8 cellular contexts compared by ENCODE assay signal in the genomic region with DNA sequence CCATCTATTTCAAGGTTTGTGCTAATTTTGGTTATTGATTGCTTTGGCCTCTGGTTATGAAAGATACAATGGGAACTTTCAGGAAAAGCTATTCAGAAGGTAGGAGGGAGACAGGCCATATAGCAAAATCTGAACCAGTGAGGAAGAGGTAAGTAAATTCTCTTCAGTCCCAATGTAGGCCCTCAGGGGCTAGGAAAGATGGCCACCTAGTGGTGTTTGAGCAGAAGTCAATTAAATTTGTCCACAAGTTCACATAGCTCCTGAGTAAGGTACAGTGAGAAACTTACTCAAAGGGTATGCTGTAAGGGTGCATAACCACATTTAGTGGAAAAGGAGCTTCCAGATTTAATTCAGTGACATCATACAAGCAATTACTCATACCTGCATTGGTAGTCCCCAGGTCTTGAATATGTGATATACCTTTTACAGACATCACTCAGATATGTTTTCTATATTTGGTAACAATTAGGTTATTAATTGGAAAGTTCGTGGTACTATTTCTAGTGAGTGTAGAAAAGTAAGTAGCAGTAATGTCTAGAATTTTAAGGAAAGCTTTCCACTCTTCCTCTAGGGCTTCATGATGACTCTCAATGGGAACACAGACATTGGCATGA. TPM values are rescaled to one million over a fixed set of nuclear protein-coding genes. Genes with fewer than 3 reads are reported as not detected.
A peak's percentile ranks its signal among the peaks of the same experiment; 100 is the strongest.
DNase-seq lines count a peak whose midpoint lies in the region; FAIRE-seq and TF ChIP-seq lines count a peak whose summit lies in the region.

No MANE protein-coding gene starts in this region.

- H3K36me3 ChIP-seq in MG63 (no peaks in the 10 kb centered on the region), colonic mucosa (no peaks in the 10 kb centered on the region), liver (ENCODE audit: control insufficient read depth in 4 of 4, insufficient read depth in 3 of 4, low read depth in 1 of 4, low read length in 3 of 4) (no peaks in the 10 kb centered on the region)
- no peaks in the 10 kb centered on the region for H3K36me3 ChIP-seq in effector memory CD4-positive, alpha-beta T cell (ENCODE audit: control insufficient read depth, insufficient read depth, low read length)

- no peaks in the 10 kb centered on the region for H3K4me1 ChIP-seq in colonic mucosa
- no peaks in the 10 kb centered on the region for H3K4me1 ChIP-seq in liver (ENCODE audit: control insufficient read depth in 4 of 4, insufficient read depth in 4 of 4, low read length in 3 of 4)
- no peaks in the 10 kb centered on the region for H3K4me1 ChIP-seq in effector memory CD4-positive, alpha-beta T cell (ENCODE audit: control insufficient read depth, insufficient read depth, low read length, poor library complexity, severe bottlenecking)

- no peak for FAIRE-seq in RCC 7860 (lab: Jason Lieb, UNC)

- H3K9ac ChIP-seq in colonic mucosa (ENCODE audit: low read depth in 2 of 2, low read length in 2 of 2), result no peak overlapping the region
- H3K9ac ChIP-seq in liver (ENCODE audit: low read depth in 1 of 2, low read length in 2 of 2), result no peak overlapping the region

- peak; percentile 71 for TF ChIP-seq CTCF in GM12872 (IDR thresholded peaks at IDR 0.05; ENCODE audit: insufficient read depth, low read depth, low read length)
- peak; percentile 69 for TF ChIP-seq CTCF in colonic mucosa (IDR thresholded peaks at IDR 0.05)
- peak; percentile 86 for TF ChIP-seq CTCF in liver (IDR thresholded peaks at IDR 0.05; ENCODE audit: low read depth, low read length, missing input control)

- POLR2A ChIA-PET in HEK293T (lab: Yijun Ruan, JAX), result no interaction called here

- CTCF ChIA-PET in HEK293T (lab: Yijun Ruan, JAX), result interaction anchor here (0.6 to 2.3 kb wide), 9 partner anchors 19 to 262 kb away, joined by 3 to 7 read pairs (median 3); no protein-coding TSS in a partner anchor

- intact Hi-C loops in colonic mucosa (cut with DNase I), result loop anchor here (5.0 kb wide), 2 partner anchors 145 to 260 kb away; no protein-coding TSS in a partner anchor

- peak; percentile 100 for TF ChIP-seq RAD21 in liver (IDR thresholded peaks at IDR 0.05)

- H3K9me3 ChIP-seq in MG63 (no peaks in the 10 kb centered on the region), colonic mucosa (no peaks in the 10 kb centered on the region), liver (ENCODE audit: control insufficient read depth in 4 of 4, low read length in 3 of 4) (no peaks in the 10 kb centered on the region)
- H3K9me3 ChIP-seq in effector memory CD4-positive, alpha-beta T cell (ENCODE audit: control insufficient read depth, low read length), result no peaks in the 10 kb centered on the region

- H3K27ac ChIP-seq in colonic mucosa, result no peak overlapping the region
- no peak overlapping the region for H3K27ac ChIP-seq in liver (ENCODE audit: low read depth in 1 of 2, low read length in 2 of 2)
- H3K27ac ChIP-seq in effector memory CD4-positive, alpha-beta T cell (ENCODE audit: insufficient read depth, low read length, poor library complexity, severe bottlenecking), result no peak overlapping the region

- 76% methylated on average over 1 of the region's 1 CpG for WGBS in liver

- peak; percentile 60 for DNase-seq in ACHN
- DNase-seq in HEK293T (ENCODE audit: extremely low spot score), result peak; percentile 68
- DNase-seq in MG63, result peak; percentile 20
- peak; percentile 41 for DNase-seq in RCC 7860 (ENCODE audit: low spot score)
- DNase-seq in colonic mucosa, result peak; percentile 48
- DNase-seq in effector memory CD4-positive, alpha-beta T cell, result no peak

- in situ Hi-C loops in ACHN (cut with HindIII; ENCODE audit: low pct_ligation_motif_present, low pct_unique_long_range_greater_than_20kb, low sequenced_read_pairs), result no loop called here

- H3K27me3 ChIP-seq in MG63 (peaks cover 2% of the 10 kb centered on the region; the same call in 1 of the 2 replicates), colonic mucosa (no peaks in the 10 kb centered on the region), liver (ENCODE audit: control insufficient read depth in 4 of 4, insufficient read depth in 4 of 4, low read length in 3 of 4) (no peaks in the 10 kb centered on the region)
- H3K27me3 ChIP-seq in effector memory CD4-positive, alpha-beta T cell (replicated peaks; ENCODE audit: control insufficient read depth, insufficient read depth, low read length, poor library complexity, severe bottlenecking), result no peaks in the 10 kb centered on the region

- no peak overlapping the region for H3K4me3 ChIP-seq in MG63
- H3K4me3 ChIP-seq in colonic mucosa, result no peak overlapping the region
- H3K4me3 ChIP-seq in liver (ENCODE audit: low read depth in 1 of 3, low read length in 3 of 3), result no peak overlapping the region
- H3K4me3 ChIP-seq in effector memory CD4-positive, alpha-beta T cell (ENCODE audit: insufficient read depth, low read depth, low read length, poor library complexity, severe bottlenecking), result no peak overlapping the region

TF ChIP-seq in HEK293T, 16 proteins besides CTCF, POLR2A, EP300 and RAD21:
- TF ChIP-seq TARDBP (IDR thresholded peaks at IDR 0.05) (no peak), FOXA1 (IDR thresholded peaks at IDR 0.05) (no peak), L3MBTL2 (conservative IDR thresholded peaks at IDR 0.05) (no peak), LEF1 (IDR thresholded peaks at IDR 0.05; ENCODE audit: borderline replicate concordance) (no peak), ZNF384 (IDR thresholded peaks at IDR 0.05) (no peak)

TF ChIP-seq in liver, 16 proteins besides CTCF, POLR2A, EP300 and RAD21:
- TF ChIP-seq RXRA (IDR thresholded peaks at IDR 0.05) (no peak), GABPA (IDR thresholded peaks at IDR 0.05 in 1 of 2, conservative IDR thresholded peaks at IDR 0.05 in 1 of 2) (no peak), NR2F2 (IDR thresholded peaks at IDR 0.05) (no peak), HNF4G (IDR thresholded peaks at IDR 0.05) (no peak), FOXA1 (IDR thresholded peaks at IDR 0.05) (no peak), FOXA2 (IDR thresholded peaks at IDR 0.05) (no peak)
- TF ChIP-seq, protein P1, sequence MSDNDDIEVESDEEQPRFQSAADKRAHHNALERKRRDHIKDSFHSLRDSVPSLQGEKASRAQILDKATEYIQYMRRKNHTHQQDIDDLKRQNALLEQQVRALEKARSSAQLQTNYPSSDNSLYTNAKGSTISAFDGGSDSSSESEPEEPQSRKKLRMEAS (IDR thresholded peaks at IDR 0.05), result no peak
- TF ChIP-seq, protein P2, sequence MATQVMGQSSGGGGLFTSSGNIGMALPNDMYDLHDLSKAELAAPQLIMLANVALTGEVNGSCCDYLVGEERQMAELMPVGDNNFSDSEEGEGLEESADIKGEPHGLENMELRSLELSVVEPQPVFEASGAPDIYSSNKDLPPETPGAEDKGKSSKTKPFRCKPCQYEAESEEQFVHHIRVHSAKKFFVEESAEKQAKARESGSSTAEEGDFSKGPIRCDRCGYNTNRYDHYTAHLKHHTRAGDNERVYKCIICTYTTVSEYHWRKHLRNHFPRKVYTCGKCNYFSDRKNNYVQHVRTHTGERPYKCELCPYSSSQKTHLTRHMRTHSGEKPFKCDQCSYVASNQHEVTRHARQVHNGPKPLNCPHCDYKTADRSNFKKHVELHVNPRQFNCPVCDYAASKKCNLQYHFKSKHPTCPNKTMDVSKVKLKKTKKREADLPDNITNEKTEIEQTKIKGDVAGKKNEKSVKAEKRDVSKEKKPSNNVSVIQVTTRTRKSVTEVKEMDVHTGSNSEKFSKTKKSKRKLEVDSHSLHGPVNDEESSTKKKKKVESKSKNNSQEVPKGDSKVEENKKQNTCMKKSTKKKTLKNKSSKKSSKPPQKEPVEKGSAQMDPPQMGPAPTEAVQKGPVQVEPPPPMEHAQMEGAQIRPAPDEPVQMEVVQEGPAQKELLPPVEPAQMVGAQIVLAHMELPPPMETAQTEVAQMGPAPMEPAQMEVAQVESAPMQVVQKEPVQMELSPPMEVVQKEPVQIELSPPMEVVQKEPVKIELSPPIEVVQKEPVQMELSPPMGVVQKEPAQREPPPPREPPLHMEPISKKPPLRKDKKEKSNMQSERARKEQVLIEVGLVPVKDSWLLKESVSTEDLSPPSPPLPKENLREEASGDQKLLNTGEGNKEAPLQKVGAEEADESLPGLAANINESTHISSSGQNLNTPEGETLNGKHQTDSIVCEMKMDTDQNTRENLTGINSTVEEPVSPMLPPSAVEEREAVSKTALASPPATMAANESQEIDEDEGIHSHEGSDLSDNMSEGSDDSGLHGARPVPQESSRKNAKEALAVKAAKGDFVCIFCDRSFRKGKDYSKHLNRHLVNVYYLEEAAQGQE (IDR thresholded peaks at IDR 0.05), result no peak
TF ChIP-seq in liver: peak in this region for 0.

RNA-seq across cellular contexts. Expression of a gene that starts 21.4 kb away (rescaled TPM):
- total RNA-seq in MG63 (2014; rRNA removed; shearing (Covaris generic); ENCODE audit: low replicate concordance), result not detected in 2 replicates
- total RNA-seq in colonic mucosa (not detected), liver (10 to 100 TPM in 1 of 2 donors, under 1 TPM in 1; 0.33 to 26.3 TPM)
- polyA plus RNA-seq in liver, result under 1 TPM; 0.13 to 0.90 TPM

RNA-seq across cellular contexts. Expression of a gene that starts 41.8 kb away (rescaled TPM):
- total RNA-seq in MG63 (2014; rRNA removed; shearing (Covaris generic); ENCODE audit: low replicate concordance), result not detected in 2 replicates
- total RNA-seq in colonic mucosa (1 to 10 TPM; 1.1 to 1.3 TPM), liver (under 1 TPM; 0.14 to 0.84 TPM)
- 1 to 10 TPM; 1.4 to 1.6 TPM for polyA plus RNA-seq in liver

Comparison
In these comparisons a context has a peak if more than half of its experiments do, and no peak if none do; other contexts are left out.
1. DNase-seq: peak in ACHN (single experiment), HEK293T (single experiment), MG63 (single experiment), RCC 7860 (single experiment) and colonic mucosa (single experiment); none in effector memory CD4-positive, alpha-beta T cell (0 of 3).
2. Peak in every context shown above with its lines, with median percentiles within 50 percentile points of each other: CTCF ChIP-seq.